Comparison of ENCODE assay signal across 28 cellular contexts in the genomic region with DNA sequence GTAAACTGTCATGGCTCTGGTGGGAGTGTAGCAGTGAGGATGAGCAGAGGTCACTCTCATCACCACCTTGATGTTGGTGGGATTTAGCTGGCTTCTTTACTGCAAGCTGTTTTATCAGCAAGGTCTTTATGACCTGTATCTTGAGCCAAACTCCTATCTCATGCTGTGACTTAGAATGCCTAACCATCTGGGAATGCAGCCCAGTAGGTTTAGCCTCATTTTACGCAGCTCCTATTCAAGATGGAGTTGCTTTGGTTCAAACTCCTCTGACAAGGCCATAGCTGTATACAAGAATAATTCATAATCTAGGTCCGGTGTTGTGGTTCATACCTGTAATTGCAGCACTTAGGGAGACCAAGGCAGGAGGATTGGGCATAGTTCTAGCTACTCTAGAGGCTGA.
"Had no signal": no experiment of that assay in that cellular context is flagged by ENCODE, and none has a peak within 500 bp of the region (broad histone marks: within the 10 kb centered on the region; RNA-seq: fewer than 3 reads in every experiment).

No MANE protein-coding gene starts in this region.

- H3K4me1 Mint-ChIP-seq: T-cell had no signal

- H3K27ac Mint-ChIP-seq: activated CD4-positive, alpha-beta memory T cell treated with anti-CD3 and anti-CD28 coated beads for 36 hours; activated CD4-positive, alpha-beta T cell treated with anti-CD3 and anti-CD28 coated beads, Interleukin-2, amount 10 ng/mL, durations not matched to agents 7 days and 5 days; activated naive CD4-positive, alpha-beta T cell treated with anti-CD3 and anti-CD28 coated beads, Interleukin-2, amount 10 ng/mL, durations not matched to agents 7 days and 5 days; activated naive CD8-positive, alpha-beta T cell treated with anti-CD3 and anti-CD28 coated beads for 36 hours; activated T-cell treated with anti-CD3 and anti-CD28 coated beads, Interleukin-2, amount 50 U/mL, for 72 hours; activated T-helper 2 cell treated with anti-CD3 and anti-CD28 coated beads, Interferon-gamma antibody, Interleukin-2, Interleukin-4, amounts not matched to agents 10 μg/mL and 5 μg/mL and 100 μg/mL, durations not matched to agents 14 hours and 24 hours and 36 hours; T-cell had no signal

- H3K27ac ChIP-seq: brain microvascular endothelial cell, cardiac muscle cell, SK-N-MC, VCaP had no signal

- H3K4me3 Mint-ChIP-seq: activated CD4-positive, alpha-beta memory T cell treated with anti-CD3 and anti-CD28 coated beads for 36 hours; activated CD4-positive, alpha-beta T cell treated with anti-CD3 and anti-CD28 coated beads, Interleukin-2, amount 10 ng/mL, durations not matched to agents 7 days and 5 days; activated naive CD4-positive, alpha-beta T cell treated with anti-CD3 and anti-CD28 coated beads, Interleukin-2, amount 10 ng/mL, durations not matched to agents 7 days and 5 days; activated naive CD8-positive, alpha-beta T cell treated with anti-CD3 and anti-CD28 coated beads for 36 hours; activated T-cell treated with anti-CD3 and anti-CD28 coated beads, Interleukin-2, amount 50 U/mL, for 72 hours; T-cell had no signal

- H3K27me3 ChIP-seq: brain microvascular endothelial cell, cardiac muscle cell had no signal

- ATAC-seq: activated T-cell treated with anti-CD3 and anti-CD28 coated beads, Interleukin-2, amount 50 U/mL, for 72 hours; Panc1; Right ventricle myocardium inferior; T-cell had no signal

- H3K36me3 Mint-ChIP-seq: activated CD4-positive, alpha-beta memory T cell treated with anti-CD3 and anti-CD28 coated beads for 36 hours; activated naive CD4-positive, alpha-beta T cell treated with anti-CD3 and anti-CD28 coated beads, Interleukin-2, amount 10 ng/mL, durations not matched to agents 7 days and 5 days; activated naive CD8-positive, alpha-beta T cell treated with anti-CD3 and anti-CD28 coated beads for 36 hours; T-cell had no signal

- H3K9me3 Mint-ChIP-seq: activated CD4-positive, alpha-beta memory T cell treated with anti-CD3 and anti-CD28 coated beads for 36 hours; activated CD4-positive, alpha-beta T cell treated with anti-CD3 and anti-CD28 coated beads, Interleukin-2, amount 10 ng/mL, durations not matched to agents 7 days and 5 days; activated naive CD4-positive, alpha-beta T cell treated with anti-CD3 and anti-CD28 coated beads, Interleukin-2, amount 10 ng/mL, durations not matched to agents 7 days and 5 days; activated naive CD8-positive, alpha-beta T cell treated with anti-CD3 and anti-CD28 coated beads for 36 hours; activated T-cell treated with anti-CD3 and anti-CD28 coated beads, Interleukin-2, amount 50 U/mL, for 72 hours; activated T-helper 2 cell treated with anti-CD3 and anti-CD28 coated beads, Interferon-gamma antibody, Interleukin-2, Interleukin-4, amounts not matched to agents 10 μg/mL and 5 μg/mL and 100 μg/mL, durations not matched to agents 14 hours and 24 hours and 36 hours; T-cell had no signal

- H3K27me3 Mint-ChIP-seq: activated CD4-positive, alpha-beta memory T cell treated with anti-CD3 and anti-CD28 coated beads for 36 hours; activated CD4-positive, alpha-beta T cell treated with anti-CD3 and anti-CD28 coated beads, Interleukin-2, amount 10 ng/mL, durations not matched to agents 7 days and 5 days; activated naive CD8-positive, alpha-beta T cell treated with anti-CD3 and anti-CD28 coated beads for 36 hours had no signal

- H3K4me3 ChIP-seq: cardiac muscle cell, SK-N-MC had no signal

- FAIRE-seq: TTC549 had no signal

- H3K36me3 ChIP-seq: brain microvascular endothelial cell, cardiac muscle cell had no signal

- DNase-seq: activated CD4-positive, alpha-beta memory T cell treated with anti-CD3 and anti-CD28 coated beads for 36 hours; activated CD4-positive, alpha-beta T cell treated with anti-CD3 and anti-CD28 coated beads, Interleukin-2, amount 10 ng/mL, durations not matched to agents 7 days and 5 days; activated CD4-positive, CD25-positive, alpha-beta regulatory T cell; activated gamma-delta T cell treated with Interleukin-2 at 50 U/mL for 16 hours; activated naive CD4-positive, alpha-beta T cell treated with anti-CD3 and anti-CD28 coated beads, Interleukin-2, amount 10 ng/mL, durations not matched to agents 7 days and 5 days; activated naive CD8-positive, alpha-beta T cell treated with anti-CD3 and anti-CD28 coated beads for 36 hours; activated T-cell treated with anti-CD3 and anti-CD28 coated beads for 4 hours; activated T-cell treated with anti-CD3 and anti-CD28 coated beads, Interleukin-2, amount 50 U/mL, for 72 hours; brain microvascular endothelial cell; NCI-H1092; NCI-H1417; NCI-H1930; NCI-H2107; NCI-H2171 treated with DMSO at 0.1 percent for 48 hours; NCI-H226; NCI-H526 treated with DMSO at 0.1 percent for 48 hours; NCI-H82; RPMI8226; T-cell; T-helper 2 cell; T1000 had no signal
